In genomic region chr22:29073618-29074275, GRCh38 we compare ENCODE assay signal across 9 cellular contexts. TPM values are rescaled to one million over a fixed set of nuclear protein-coding genes. Genes with fewer than 3 reads are reported as not detected.
A peak's percentile ranks its signal among the peaks of the same experiment; 100 is the strongest.
DNase-seq lines count a peak whose midpoint lies in the region; ATAC-seq and TF ChIP-seq lines count a peak whose summit lies in the region.
"Had no signal": no experiment of that assay in that cellular context is flagged by ENCODE, and none has a peak within 500 bp of the region (broad histone marks: within the 10 kb centered on the region; RNA-seq: fewer than 3 reads in every experiment).

No MANE protein-coding gene starts in this region.

- no peaks in the 10 kb centered on the region for H4K20me1 ChIP-seq in PC-3 (ENCODE audit: low read length)

- H3K27me3 Mint-ChIP-seq in CD8-positive, alpha-beta T cell (ENCODE audit: low read depth) = peaks cover 57% of the 10 kb centered on the region

- H3K4me2 ChIP-seq in PC-3 (ENCODE audit: low read length) = peak overlapping the region; percentile 85

- H3K4me1 ChIP-seq in CD8-positive, alpha-beta T cell (ENCODE audit: insufficient read depth, low read length) = peaks cover 27% of the 10 kb centered on the region
- H3K4me1 ChIP-seq in PC-3 (ENCODE audit: insufficient read depth, low read length) (peaks cover 10% of the 10 kb centered on the region; the same call in 1 of the 2 replicates), right lobe of liver (peaks cover 0 to 24% (median 4%) of the 10 kb centered on the region in 4 donors), suprapubic skin (peaks cover 66% of the 10 kb centered on the region)

- CTCF ChIA-PET in CD8-positive, alpha-beta T cell (lab: Charles Lee) = interaction anchor here (1.2 kb wide), 1 partner anchor 10 kb away, joined by 3 read pairs; no protein-coding TSS in a partner anchor
- CTCF ChIA-PET in PC-3 (lab: Charles Lee) = no interaction called here

- peaks cover 18% of the 10 kb centered on the region for H3K27me3 ChIP-seq in CD8-positive, alpha-beta T cell (ENCODE audit: insufficient read depth, low read length)
- no peaks in the 10 kb centered on the region for H3K27me3 ChIP-seq in PC-3 (ENCODE audit: low read length)
- no peaks in the 10 kb centered on the region for H3K27me3 ChIP-seq in right lobe of liver
- no peaks in the 10 kb centered on the region for H3K27me3 ChIP-seq in suprapubic skin

- H3K27ac Mint-ChIP-seq in CD8-positive, alpha-beta T cell = no peak overlapping the region

- no peaks in the 10 kb centered on the region for H3K9me2 ChIP-seq in PC-3 (replicated peaks; ENCODE audit: low read length)

- peak overlapping the region; percentile 71 for H3K4me3 Mint-ChIP-seq in CD8-positive, alpha-beta T cell

- no peak for TF ChIP-seq EP300 in suprapubic skin (IDR thresholded peaks at IDR 0.05)

- POLR2A ChIA-PET in CD8-positive, alpha-beta T cell (lab: Charles Lee) = no interaction called here
- POLR2A ChIA-PET in PC-3 (lab: Charles Lee; ENCODE audit: unreplicated experiment) = no interaction called here

- H3K9ac ChIP-seq in PC-3 (ENCODE audit: low read length) = no peak overlapping the region

- BruUV-seq in PC-3 (replicated peaks; lab: Mats Ljungman, UMichigan) = no TSS peak

- peak overlapping the region; percentile 61; the same call in 1 of the 2 replicates for H2AFZ ChIP-seq in PC-3 (ENCODE audit: low read length)

- no peaks in the 10 kb centered on the region for H3K9me3 ChIP-seq in CD8-positive, alpha-beta T cell (ENCODE audit: low read length)
- H3K9me3 ChIP-seq in PC-3 (ENCODE audit: low read length) = no peaks in the 10 kb centered on the region
- H3K9me3 ChIP-seq in right lobe of liver = no peaks in the 10 kb centered on the region
- H3K9me3 ChIP-seq in suprapubic skin = no peaks in the 10 kb centered on the region

- no peaks in the 10 kb centered on the region for H3K36me3 Mint-ChIP-seq in CD8-positive, alpha-beta T cell

- intact Hi-C loops in CD8-positive, alpha-beta T cell (cut with DNase I, micrococcal nuclease) = loop anchor here in 1 of 2 experiments (5.0 kb wide), 1 partner anchor 121 kb away; no protein-coding TSS in a partner anchor
- intact Hi-C loops in PC-3 (cut with micrococcal nuclease) = loop anchor here (10.0 kb wide), 1 partner anchor 81 kb away; no protein-coding TSS in a partner anchor
- intact Hi-C loops in right lobe of liver (cut with DNase I) = no loop called here

- H3K4me3 ChIP-seq in CD8-positive, alpha-beta T cell (ENCODE audit: low read depth, low read length) = peak overlapping the region; percentile 46
- H3K4me3 ChIP-seq in PC-3 (ENCODE audit: low read length) (peak overlapping the region; percentile 63), choroid plexus epithelial cell (ENCODE audit: low read depth, low read length) (peak overlapping the region; percentile 61), right lobe of liver (peak overlapping the region; percentile 54 to 65 (median 54)), suprapubic skin (peak overlapping the region; percentile 93)

- H3K79me2 ChIP-seq in PC-3 (ENCODE audit: low read length) = no peaks in the 10 kb centered on the region

- ATAC-seq in CD8-positive, alpha-beta T cell = no peak
- ATAC-seq in PC-3 (no peak), right lobe of liver (peak; percentile 30 to 48 (median 35))

- H3F3A ChIP-seq in PC-3 (ENCODE audit: low read length, unreplicated experiment) = no peaks in the 10 kb centered on the region

- TF ChIP-seq CTCF in CD8-positive, alpha-beta T cell (IDR thresholded peaks at IDR 0.05) = no peak
- no peak for TF ChIP-seq CTCF in PC-3 (conservative IDR thresholded peaks at IDR 0.05; ENCODE audit: low read depth, low read length)
- TF ChIP-seq CTCF in choroid plexus epithelial cell (conservative IDR thresholded peaks at IDR 0.05; ENCODE audit: low read depth, low read length) = no peak
- peak in 1 of 4 donors; percentile 5 for TF ChIP-seq CTCF in right lobe of liver (IDR thresholded peaks at IDR 0.05)
- TF ChIP-seq CTCF in suprapubic skin (IDR thresholded peaks at IDR 0.05) = no peak

- peak in 2 of 7 experiments; percentile 11 to 12 for DNase-seq in CD8-positive, alpha-beta T cell
- DNase-seq in PC-3 (no peak), choroid plexus epithelial cell (ENCODE audit: low read depth) (peak; percentile 30), right lobe of liver (peak; percentile 62 to 72 (median 65)), suprapubic skin (ENCODE audit: low spot score in 2 of 2) (peak; percentile 78 to 85), DMS 273 treated with DMSO at 0.1 percent for 48 hours (lab: John Stamatoyannopoulos, UW) (no peak), DMS114 treated with DMSO at 0.1 percent for 48 hours (lab: John Stamatoyannopoulos, UW; ENCODE audit: unreplicated experiment) (no peak), NCI-H2081 treated with DMSO at 0.1 percent for 48 hours (lab: John Stamatoyannopoulos, UW) (no peak)

- no peaks in the 10 kb centered on the region for H3K9me3 Mint-ChIP-seq in CD8-positive, alpha-beta T cell

- WGBS in right lobe of liver (ENCODE audit: insufficient coverage, low coverage, low lambda C conversion rate, missing lambda C conversion rate) = 3% methylated on average over 13 of the region's 53 CpGs
- 2% methylated on average over 44 of the region's 53 CpGs for WGBS in suprapubic skin

- H3K27ac ChIP-seq in CD8-positive, alpha-beta T cell (ENCODE audit: low read depth, low read length) = no peak overlapping the region
- H3K27ac ChIP-seq in PC-3 (ENCODE audit: low read length) (no peak overlapping the region), right lobe of liver (peak overlapping the region in 1 of 3 donors; percentile 51), suprapubic skin (peak overlapping the region; percentile 94)

- no peak for TF ChIP-seq POLR2A in right lobe of liver (IDR thresholded peaks at IDR 0.05)
- TF ChIP-seq POLR2A in suprapubic skin (IDR thresholded peaks at IDR 0.05) = no peak

- H3K4me1 Mint-ChIP-seq in CD8-positive, alpha-beta T cell (ENCODE audit: low read depth) = peaks cover 23% of the 10 kb centered on the region

- no peaks in the 10 kb centered on the region for H3K36me3 ChIP-seq in CD8-positive, alpha-beta T cell (ENCODE audit: insufficient read depth, low read length)
- no peaks in the 10 kb centered on the region for H3K36me3 ChIP-seq in PC-3 (ENCODE audit: low read depth, low read length)
- no peaks in the 10 kb centered on the region for H3K36me3 ChIP-seq in right lobe of liver
- H3K36me3 ChIP-seq in suprapubic skin = no peaks in the 10 kb centered on the region

RNA-seq across cellular contexts. Expression of gene KREMEN1, which starts 0.9 kb away (rescaled TPM):
- not detected for total RNA-seq in CD8-positive, alpha-beta T cell
- total RNA-seq in PC-3 (2014; rRNA removed) = 2.7 and 4.1 TPM in 2 replicates
- 1 to 10 TPM; 1.7 to 6.7 (median 3.0) TPM for total RNA-seq in right lobe of liver
- 10 to 100 TPM; 51.6 to 71.1 (median 60.9) TPM for total RNA-seq in suprapubic skin

RNA-seq across cellular contexts. Expression of gene C22orf31, which starts 12.1 kb away (rescaled TPM):
- total RNA-seq in CD8-positive, alpha-beta T cell = not detected
- total RNA-seq in PC-3 (2014; rRNA removed) (not detected in 2 replicates), right lobe of liver (not detected), suprapubic skin (not detected)
- total RNA-seq: pulmonary artery endothelial cell had no signal

Comparison
In these comparisons a context has a peak if more than half of its experiments do, and no peak if none do; other contexts are left out.
1. ATAC-seq: peak in right lobe of liver (4 of 4); none in CD8-positive, alpha-beta T cell (single experiment) and PC-3 (single experiment).
2. DNase-seq: peak in choroid plexus epithelial cell (single experiment), right lobe of liver (3 of 3) and suprapubic skin (2 of 2); none in PC-3 (single experiment), DMS 273 treated with DMSO at 0.1 percent for 48 hours (single experiment), DMS114 treated with DMSO at 0.1 percent for 48 hours (single experiment) and NCI-H2081 treated with DMSO at 0.1 percent for 48 hours (single experiment).
3. RNA of gene KREMEN1, which starts 0.9 kb away (total RNA-seq): 51.6 to 71.1 TPM in suprapubic skin; 1.7 to 6.7 TPM in right lobe of liver, 2.7 to 4.1 TPM in PC-3 and not detected in CD8-positive, alpha-beta T cell; every median in the first group is over 4 times any median in the second.
4. Peak in every context shown above with its lines, with median percentiles within 50 percentile points of each other: H3K4me3 ChIP-seq.